1 cellular context compared by ENCODE assay signal in the genomic region with DNA sequence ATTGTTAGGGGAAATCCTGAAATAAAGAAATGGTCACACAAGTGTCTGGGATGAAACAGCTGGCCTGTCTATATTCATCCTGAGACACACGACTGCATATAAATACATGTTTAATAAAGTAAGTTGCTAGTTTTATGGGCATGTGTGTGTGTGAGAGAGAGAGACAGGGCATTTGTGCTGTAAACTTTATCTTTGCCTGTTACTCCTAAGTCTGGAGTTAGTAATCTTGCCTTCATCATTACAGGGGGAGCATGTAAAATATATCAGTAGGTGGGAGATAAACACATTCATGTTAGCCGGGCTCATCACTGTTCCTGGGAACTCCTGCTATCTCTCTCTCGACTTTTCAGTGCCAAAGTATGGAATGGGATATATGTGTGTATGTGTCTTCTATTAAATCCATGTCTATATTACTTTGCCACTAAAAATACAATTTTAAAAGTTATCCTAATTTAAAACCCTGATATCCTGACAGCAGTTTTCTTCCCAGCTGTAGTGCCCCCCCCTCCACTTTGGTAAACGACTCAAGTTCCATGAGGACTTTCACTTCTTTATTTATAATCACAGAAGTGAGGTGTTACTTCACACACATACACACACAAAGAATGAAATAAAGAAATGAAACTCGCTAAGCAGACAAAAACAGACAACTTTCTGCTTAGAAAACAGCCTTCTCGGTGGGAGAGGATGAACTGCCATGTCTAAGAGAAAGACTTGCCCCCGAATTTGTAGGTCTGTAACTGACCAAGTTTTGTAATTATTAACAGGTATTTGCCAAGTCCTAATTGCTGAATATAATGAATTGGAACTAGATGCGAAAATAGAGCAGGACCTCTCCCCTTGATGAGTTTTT.
A peak's percentile ranks its signal among the peaks of the same experiment; 100 is the strongest.
TF ChIP-seq lines count a peak whose summit lies in the region.

No MANE protein-coding gene starts in this region.

TF ChIP-seq in GM12878, 131 proteins besides CTCF, POLR2A, EP300 and RAD21 (continued from another document and continues in another):
- TF ChIP-seq BMI1 (IDR thresholded peaks at IDR 0.05; ENCODE audit: borderline replicate concordance) (peak; percentile 80), SIN3A (IDR thresholded peaks at IDR 0.05; ENCODE audit: low read depth, low read length) (0 out of 2 replicates have a peak, but pooled peaks have one; percentile 22), CBX3 (IDR thresholded peaks at IDR 0.05; ENCODE audit: borderline replicate concordance, low read depth) (no peak), GABPA (IDR thresholded peaks at IDR 0.05; ENCODE audit: low read depth) (no peak), ZNF384 (IDR thresholded peaks at IDR 0.05; ENCODE audit: borderline replicate concordance, low read depth, low read length) (peak; percentile 17; the same call in 1 of the 2 replicates), NFXL1 (IDR thresholded peaks at IDR 0.05; ENCODE audit: borderline replicate concordance) (no peak), IKZF2 (IDR thresholded peaks at IDR 0.05) (peak; percentile 80 to 83), BACH1 (IDR thresholded peaks at IDR 0.05; ENCODE audit: borderline replicate concordance) (no peak), SMARCA5 (IDR thresholded peaks at IDR 0.05) (no peak), KDM1A (IDR thresholded peaks at IDR 0.05; ENCODE audit: borderline replicate concordance) (no peak), NRF1 (conservative IDR thresholded peaks at IDR 0.05; ENCODE audit: low read depth, low read length) (no peak), ZNF217 (IDR thresholded peaks at IDR 0.05) (peak; percentile 88), TAF1 (IDR thresholded peaks at IDR 0.05; ENCODE audit: borderline replicate concordance, low read depth, low read length) (no peak), CREB1 (IDR thresholded peaks at IDR 0.05; ENCODE audit: low read depth) (no peak), MEF2A (IDR thresholded peaks at IDR 0.05; ENCODE audit: insufficient read depth, low read depth, low read length) (peak; percentile 53; the same call in 1 of the 2 replicates), LARP7 (IDR thresholded peaks at IDR 0.05) (no peak), PAX8 (IDR thresholded peaks at IDR 0.05) (no peak), ESRRA (IDR thresholded peaks at IDR 0.05; ENCODE audit: low read length) (no peak), SMAD5 (IDR thresholded peaks at IDR 0.05; ENCODE audit: low read depth) (no peak), NR2C1 (IDR thresholded peaks at IDR 0.05) (no peak), TCF3 (IDR thresholded peaks at IDR 0.05; ENCODE audit: borderline replicate concordance, insufficient read depth, low read depth, low read length) (no peak), ZNF274 (IDR thresholded peaks at IDR 0.05; ENCODE audit: insufficient read depth, insufficient read length) (no peak), NR2F1 (conservative IDR thresholded peaks at IDR 0.05) (no peak), NFIC (IDR thresholded peaks at IDR 0.05; ENCODE audit: low read depth, low read length) (peak; percentile 59), MYC (IDR thresholded peaks at IDR 0.05; ENCODE audit: insufficient read depth, insufficient read length, insufficient replicate concordance, low read length, severe bottlenecking) (no peak), GATAD2B (conservative IDR thresholded peaks at IDR 0.05; ENCODE audit: low read depth) (no peak; the same call in 1 of the 2 replicates), JUNB (IDR thresholded peaks at IDR 0.05) (no peak), MYB (IDR thresholded peaks at IDR 0.05; ENCODE audit: borderline replicate concordance, low read depth, low read length) (no peak), SMC3 (IDR thresholded peaks at IDR 0.05; ENCODE audit: borderline replicate concordance, low read length) (no peak), RFX5 (IDR thresholded peaks at IDR 0.05; ENCODE audit: low read depth, low read length) (no peak), MXI1 (IDR thresholded peaks at IDR 0.05; ENCODE audit: low read depth, low read length) (no peak), DPF2 (IDR thresholded peaks at IDR 0.05) (peak; percentile 84; the same call in 1 of the 2 replicates), YBX1 (IDR thresholded peaks at IDR 0.05) (no peak), PAX5 (IDR thresholded peaks at IDR 0.05; ENCODE audit: borderline replicate concordance, low read depth, low read length) (no peak), SMAD1 (IDR thresholded peaks at IDR 0.05; ENCODE audit: low read depth, partially characterized antibody) (no peak), RBBP5 (conservative IDR thresholded peaks at IDR 0.05) (no peak), ZNF622 (IDR thresholded peaks at IDR 0.05) (no peak), SREBF1 (IDR thresholded peaks at IDR 0.05; ENCODE audit: low read length) (no peak)
- TF ChIP-seq, protein P1, sequence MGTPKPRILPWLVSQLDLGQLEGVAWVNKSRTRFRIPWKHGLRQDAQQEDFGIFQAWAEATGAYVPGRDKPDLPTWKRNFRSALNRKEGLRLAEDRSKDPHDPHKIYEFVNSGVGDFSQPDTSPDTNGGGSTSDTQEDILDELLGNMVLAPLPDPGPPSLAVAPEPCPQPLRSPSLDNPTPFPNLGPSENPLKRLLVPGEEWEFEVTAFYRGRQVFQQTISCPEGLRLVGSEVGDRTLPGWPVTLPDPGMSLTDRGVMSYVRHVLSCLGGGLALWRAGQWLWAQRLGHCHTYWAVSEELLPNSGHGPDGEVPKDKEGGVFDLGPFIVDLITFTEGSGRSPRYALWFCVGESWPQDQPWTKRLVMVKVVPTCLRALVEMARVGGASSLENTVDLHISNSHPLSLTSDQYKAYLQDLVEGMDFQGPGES (IDR thresholded peaks at IDR 0.05) = no peak
- TF ChIP-seq, protein P2, sequence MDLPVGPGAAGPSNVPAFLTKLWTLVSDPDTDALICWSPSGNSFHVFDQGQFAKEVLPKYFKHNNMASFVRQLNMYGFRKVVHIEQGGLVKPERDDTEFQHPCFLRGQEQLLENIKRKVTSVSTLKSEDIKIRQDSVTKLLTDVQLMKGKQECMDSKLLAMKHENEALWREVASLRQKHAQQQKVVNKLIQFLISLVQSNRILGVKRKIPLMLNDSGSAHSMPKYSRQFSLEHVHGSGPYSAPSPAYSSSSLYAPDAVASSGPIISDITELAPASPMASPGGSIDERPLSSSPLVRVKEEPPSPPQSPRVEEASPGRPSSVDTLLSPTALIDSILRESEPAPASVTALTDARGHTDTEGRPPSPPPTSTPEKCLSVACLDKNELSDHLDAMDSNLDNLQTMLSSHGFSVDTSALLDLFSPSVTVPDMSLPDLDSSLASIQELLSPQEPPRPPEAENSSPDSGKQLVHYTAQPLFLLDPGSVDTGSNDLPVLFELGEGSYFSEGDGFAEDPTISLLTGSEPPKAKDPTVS (IDR thresholded peaks at IDR 0.05; ENCODE audit: low read depth, low read length) = no peak
- TF ChIP-seq, protein P3, sequence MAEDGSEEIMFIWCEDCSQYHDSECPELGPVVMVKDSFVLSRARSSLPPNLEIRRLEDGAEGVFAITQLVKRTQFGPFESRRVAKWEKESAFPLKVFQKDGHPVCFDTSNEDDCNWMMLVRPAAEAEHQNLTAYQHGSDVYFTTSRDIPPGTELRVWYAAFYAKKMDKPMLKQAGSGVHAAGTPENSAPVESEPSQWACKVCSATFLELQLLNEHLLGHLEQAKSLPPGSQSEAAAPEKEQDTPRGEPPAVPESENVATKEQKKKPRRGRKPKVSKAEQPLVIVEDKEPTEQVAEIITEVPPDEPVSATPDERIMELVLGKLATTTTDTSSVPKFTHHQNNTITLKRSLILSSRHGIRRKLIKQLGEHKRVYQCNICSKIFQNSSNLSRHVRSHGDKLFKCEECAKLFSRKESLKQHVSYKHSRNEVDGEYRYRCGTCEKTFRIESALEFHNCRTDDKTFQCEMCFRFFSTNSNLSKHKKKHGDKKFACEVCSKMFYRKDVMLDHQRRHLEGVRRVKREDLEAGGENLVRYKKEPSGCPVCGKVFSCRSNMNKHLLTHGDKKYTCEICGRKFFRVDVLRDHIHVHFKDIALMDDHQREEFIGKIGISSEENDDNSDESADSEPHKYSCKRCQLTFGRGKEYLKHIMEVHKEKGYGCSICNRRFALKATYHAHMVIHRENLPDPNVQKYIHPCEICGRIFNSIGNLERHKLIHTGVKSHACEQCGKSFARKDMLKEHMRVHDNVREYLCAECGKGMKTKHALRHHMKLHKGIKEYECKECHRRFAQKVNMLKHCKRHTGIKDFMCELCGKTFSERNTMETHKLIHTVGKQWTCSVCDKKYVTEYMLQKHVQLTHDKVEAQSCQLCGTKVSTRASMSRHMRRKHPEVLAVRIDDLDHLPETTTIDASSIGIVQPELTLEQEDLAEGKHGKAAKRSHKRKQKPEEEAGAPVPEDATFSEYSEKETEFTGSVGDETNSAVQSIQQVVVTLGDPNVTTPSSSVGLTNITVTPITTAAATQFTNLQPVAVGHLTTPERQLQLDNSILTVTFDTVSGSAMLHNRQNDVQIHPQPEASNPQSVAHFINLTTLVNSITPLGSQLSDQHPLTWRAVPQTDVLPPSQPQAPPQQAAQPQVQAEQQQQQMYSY (CRISPR knock-in tag; IDR thresholded peaks at IDR 0.05) = no peak
- TF ChIP-seq, protein P4, sequence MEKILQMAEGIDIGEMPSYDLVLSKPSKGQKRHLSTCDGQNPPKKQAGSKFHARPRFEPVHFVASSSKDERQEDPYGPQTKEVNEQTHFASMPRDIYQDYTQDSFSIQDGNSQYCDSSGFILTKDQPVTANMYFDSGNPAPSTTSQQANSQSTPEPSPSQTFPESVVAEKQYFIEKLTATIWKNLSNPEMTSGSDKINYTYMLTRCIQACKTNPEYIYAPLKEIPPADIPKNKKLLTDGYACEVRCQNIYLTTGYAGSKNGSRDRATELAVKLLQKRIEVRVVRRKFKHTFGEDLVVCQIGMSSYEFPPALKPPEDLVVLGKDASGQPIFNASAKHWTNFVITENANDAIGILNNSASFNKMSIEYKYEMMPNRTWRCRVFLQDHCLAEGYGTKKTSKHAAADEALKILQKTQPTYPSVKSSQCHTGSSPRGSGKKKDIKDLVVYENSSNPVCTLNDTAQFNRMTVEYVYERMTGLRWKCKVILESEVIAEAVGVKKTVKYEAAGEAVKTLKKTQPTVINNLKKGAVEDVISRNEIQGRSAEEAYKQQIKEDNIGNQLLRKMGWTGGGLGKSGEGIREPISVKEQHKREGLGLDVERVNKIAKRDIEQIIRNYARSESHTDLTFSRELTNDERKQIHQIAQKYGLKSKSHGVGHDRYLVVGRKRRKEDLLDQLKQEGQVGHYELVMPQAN (conservative IDR thresholded peaks at IDR 0.05) = 0 out of 2 replicates have a peak, but pooled peaks have one; percentile 18
- TF ChIP-seq, protein P5, sequence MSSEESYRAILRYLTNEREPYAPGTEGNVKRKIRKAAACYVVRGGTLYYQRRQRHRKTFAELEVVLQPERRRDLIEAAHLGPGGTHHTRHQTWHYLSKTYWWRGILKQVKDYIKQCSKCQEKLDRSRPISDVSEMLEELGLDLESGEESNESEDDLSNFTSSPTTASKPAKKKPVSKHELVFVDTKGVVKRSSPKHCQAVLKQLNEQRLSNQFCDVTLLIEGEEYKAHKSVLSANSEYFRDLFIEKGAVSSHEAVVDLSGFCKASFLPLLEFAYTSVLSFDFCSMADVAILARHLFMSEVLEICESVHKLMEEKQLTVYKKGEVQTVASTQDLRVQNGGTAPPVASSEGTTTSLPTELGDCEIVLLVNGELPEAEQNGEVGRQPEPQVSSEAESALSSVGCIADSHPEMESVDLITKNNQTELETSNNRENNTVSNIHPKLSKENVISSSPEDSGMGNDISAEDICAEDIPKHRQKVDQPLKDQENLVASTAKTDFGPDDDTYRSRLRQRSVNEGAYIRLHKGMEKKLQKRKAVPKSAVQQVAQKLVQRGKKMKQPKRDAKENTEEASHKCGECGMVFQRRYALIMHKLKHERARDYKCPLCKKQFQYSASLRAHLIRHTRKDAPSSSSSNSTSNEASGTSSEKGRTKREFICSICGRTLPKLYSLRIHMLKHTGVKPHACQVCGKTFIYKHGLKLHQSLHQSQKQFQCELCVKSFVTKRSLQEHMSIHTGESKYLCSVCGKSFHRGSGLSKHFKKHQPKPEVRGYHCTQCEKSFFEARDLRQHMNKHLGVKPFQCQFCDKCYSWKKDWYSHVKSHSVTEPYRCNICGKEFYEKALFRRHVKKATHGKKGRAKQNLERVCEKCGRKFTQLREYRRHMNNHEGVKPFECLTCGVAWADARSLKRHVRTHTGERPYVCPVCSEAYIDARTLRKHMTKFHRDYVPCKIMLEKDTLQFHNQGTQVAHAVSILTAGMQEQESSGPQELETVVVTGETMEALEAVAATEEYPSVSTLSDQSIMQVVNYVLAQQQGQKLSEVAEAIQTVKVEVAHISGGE (CRISPR knock-in tag; IDR thresholded peaks at IDR 0.05) = no peak
- TF ChIP-seq, protein P6, sequence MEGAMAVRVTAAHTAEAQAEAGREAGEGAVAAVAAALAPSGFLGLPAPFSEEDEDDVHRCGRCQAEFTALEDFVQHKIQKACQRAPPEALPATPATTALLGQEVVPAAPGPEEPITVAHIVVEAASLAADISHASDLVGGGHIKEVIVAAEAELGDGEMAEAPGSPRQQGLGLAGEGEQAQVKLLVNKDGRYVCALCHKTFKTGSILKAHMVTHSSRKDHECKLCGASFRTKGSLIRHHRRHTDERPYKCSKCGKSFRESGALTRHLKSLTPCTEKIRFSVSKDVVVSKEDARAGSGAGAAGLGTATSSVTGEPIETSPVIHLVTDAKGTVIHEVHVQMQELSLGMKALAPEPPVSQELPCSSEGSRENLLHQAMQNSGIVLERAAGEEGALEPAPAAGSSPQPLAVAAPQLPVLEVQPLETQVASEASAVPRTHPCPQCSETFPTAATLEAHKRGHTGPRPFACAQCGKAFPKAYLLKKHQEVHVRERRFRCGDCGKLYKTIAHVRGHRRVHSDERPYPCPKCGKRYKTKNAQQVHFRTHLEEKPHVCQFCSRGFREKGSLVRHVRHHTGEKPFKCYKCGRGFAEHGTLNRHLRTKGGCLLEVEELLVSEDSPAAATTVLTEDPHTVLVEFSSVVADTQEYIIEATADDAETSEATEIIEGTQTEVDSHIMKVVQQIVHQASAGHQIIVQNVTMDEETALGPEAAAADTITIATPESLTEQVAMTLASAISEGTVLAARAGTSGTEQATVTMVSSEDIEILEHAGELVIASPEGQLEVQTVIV (IDR thresholded peaks at IDR 0.05; ENCODE audit: borderline replicate concordance, partially characterized antibody) = no peak
